13 cellular contexts compared by ENCODE assay signal in the genomic region with DNA sequence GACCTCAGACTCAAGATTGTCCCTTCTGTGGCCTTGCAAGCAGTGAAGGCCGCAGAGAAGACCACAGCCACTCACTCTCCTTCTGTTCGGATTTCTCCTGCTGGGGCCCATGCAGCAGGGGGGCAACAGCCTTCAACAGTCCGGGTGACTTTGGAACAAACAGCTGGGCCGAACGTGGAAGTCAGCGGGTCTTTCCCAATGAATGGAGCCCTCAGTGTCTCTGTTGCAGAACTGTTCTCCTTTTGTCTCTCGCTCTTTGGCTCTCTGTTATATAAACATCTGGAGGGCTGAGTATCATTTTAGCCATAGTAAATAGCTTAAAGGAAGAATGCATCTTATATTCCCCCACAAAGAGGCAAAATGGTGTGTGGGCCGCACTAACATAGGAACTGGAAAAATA.
"Had no signal": no experiment of that assay in that cellular context is flagged by ENCODE, and none has a peak within 500 bp of the region (broad histone marks: within the 10 kb centered on the region; RNA-seq: fewer than 3 reads in every experiment).

No MANE protein-coding gene starts in this region.

- H3K27ac ChIP-seq: coronary artery, epithelial cell of prostate, pancreas, uterus, VCaP had no signal

- DNase-seq: activated CD8-positive, alpha-beta memory T cell treated with anti-CD3 and anti-CD28 coated beads, Interleukin-2, amount 50 U/mL, for 48 hours; activated CD8-positive, alpha-beta T cell treated with anti-CD3 and anti-CD28 coated beads, Interleukin-2, amount 10 ng/mL, durations not matched to agents 7 days and 5 days; activated naive CD4-positive, alpha-beta T cell; activated naive CD8-positive, alpha-beta T cell treated with anti-CD3 and anti-CD28 coated beads, Interleukin-2, amount 50 U/mL, for 24 hours; effector memory CD4-positive, alpha-beta T cell; pancreas; stimulated activated CD4-positive, alpha-beta T cell treated with anti-CD3 and anti-CD28 coated beads, Interleukin-15, amount 100 ng/mL, for 24 hours; stimulated activated CD4-positive, alpha-beta T cell treated with anti-CD3 and anti-CD28 coated beads, Interleukin-4, amount 100 ng/mL, for 24 hours; T1000; uterus had no signal

- H3K4me1 ChIP-seq: pancreas, uterus had no signal

- ATAC-seq: activated CD8-positive, alpha-beta T cell treated with anti-CD3 and anti-CD28 coated beads, Interleukin-2, amount 10 ng/mL, durations not matched to agents 7 days and 5 days; activated naive CD8-positive, alpha-beta T cell treated with anti-CD3 and anti-CD28 coated beads, Interleukin-2, amount 50 U/mL, for 24 hours; pancreas had no signal

- H3K4me3 ChIP-seq: coronary artery, pancreas, uterus had no signal

- H3K9me3 ChIP-seq: pancreas, uterus had no signal

- H3K27me3 ChIP-seq: pancreas, uterus had no signal

- H3K36me3 ChIP-seq: pancreas, uterus had no signal
